ENCODE assay signal across 26 cellular contexts in the genomic region with DNA sequence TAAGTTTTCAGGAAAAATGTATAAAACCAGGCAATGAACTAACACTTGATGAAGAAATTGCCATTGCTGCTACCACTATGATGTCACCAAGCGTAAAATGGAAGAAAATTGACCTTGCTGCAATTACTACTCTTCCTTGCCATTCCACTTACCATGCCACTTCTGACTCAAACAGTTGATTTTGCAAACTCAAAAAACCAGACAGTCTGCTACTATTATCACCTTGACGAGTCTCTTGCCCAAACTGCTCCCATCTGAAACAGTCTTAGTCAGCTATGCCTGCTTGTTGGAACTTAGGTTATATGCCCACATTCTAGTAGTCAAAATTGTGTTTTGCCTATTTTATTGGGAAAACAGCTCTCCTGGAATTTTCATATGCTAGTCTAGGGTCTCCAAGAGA.
"Had no signal": no experiment of that assay in that cellular context is flagged by ENCODE, and none has a peak within 500 bp of the region (broad histone marks: within the 10 kb centered on the region; RNA-seq: fewer than 3 reads in every experiment).

No MANE protein-coding gene starts in this region.

- H3K4me3 ChIP-seq: stomach, suprapubic skin, testis, thoracic aorta, thyroid gland, tibial artery, tibial nerve, transverse colon, upper lobe of left lung, upper lobe of right lung, uterus, vagina had no signal

- DNase-seq: stimulated activated CD4-positive, alpha-beta T cell treated with anti-CD3 and anti-CD28 coated beads, Interleukin-2, amount 100 ng/mL, for 48 hours; stimulated activated CD4-positive, alpha-beta T cell treated with anti-CD3 and anti-CD28 coated beads, Interleukin-4, amount 100 ng/mL, for 1 hour; stimulated activated CD4-positive, alpha-beta T cell treated with anti-CD3 and anti-CD28 coated beads, Interleukin-4, amount 100 ng/mL, for 24 hours; stimulated activated CD4-positive, alpha-beta T cell treated with anti-CD3 and anti-CD28 coated beads, Interleukin-4, amount 100 ng/mL, for 4 hours; stimulated activated CD8-positive, alpha-beta memory T cell treated with anti-CD3 and anti-CD28 coated beads, Interleukin-4, amount 100 ng/mL, for 48 hours; stimulated activated naive B cell treated with anti-CD40 and anti-IgM and Interleukin-4, amounts not matched to agents 10 μg/mL and 1 μg/mL and 100 μg/mL, for 72 hours; stimulated activated naive CD4-positive, alpha-beta T cell; stimulated activated naive CD4-positive, alpha-beta T cell treated with Interleukin-2 at 50 U/mL for 16 hours; stimulated activated naive CD8-positive, alpha-beta T cell treated with anti-CD3 and anti-CD28 coated beads, Interleukin-15, amount 100 ng/mL, for 72 hours; stimulated activated naive CD8-positive, alpha-beta T cell treated with anti-CD3 and anti-CD28 coated beads, Interleukin-15, Interleukin-2, amounts not matched to agents 100 U/mL and 50 U/mL, for 24 hours; stomach; substantia nigra; testis; thyroid gland; tibial artery; transverse colon; trophoblast cell; upper lobe of left lung; upper lobe of right lung; uterus had no signal

- H3K27me3 ChIP-seq: stomach, testis, thyroid gland, tibial artery, tibial nerve, transverse colon, upper lobe of left lung, upper lobe of right lung, uterus, vagina had no signal

- ATAC-seq: stimulated activated effector memory CD8-positive, alpha-beta T cell treated with anti-CD3 and anti-CD28 coated beads, Interleukin-12 subunit alpha, Interleukin-12 subunit beta, amount 100 ng/mL, for 72 hours; stimulated activated memory B cell treated with anti-CD40 and anti-IgM and Interleukin-4, amounts not matched to agents 10 μg/mL and 1 μg/mL and 100 μg/mL, for 72 hours; stimulated activated naive B cell treated with anti-CD40 and anti-IgM and Interleukin-4, amounts not matched to agents 10 μg/mL and 1 μg/mL and 100 μg/mL, for 72 hours; stimulated activated naive CD8-positive, alpha-beta T cell treated with anti-CD3 and anti-CD28 coated beads, Interleukin-15, amount 100 ng/mL, for 72 hours; stimulated activated naive CD8-positive, alpha-beta T cell treated with anti-CD3 and anti-CD28 coated beads, Interleukin-15, Interleukin-2, amounts not matched to agents 100 U/mL and 50 U/mL, for 24 hours; upper lobe of right lung had no signal

- H3K36me3 ChIP-seq: stomach, suprapubic skin, thoracic aorta, thyroid gland, tibial artery, tibial nerve, transverse colon, upper lobe of left lung, upper lobe of right lung, uterus, vagina had no signal
